10 cellular contexts compared by ENCODE assay signal in genomic region chr15:59965741-59966140, GRCh38. TPM values are rescaled to one million over a fixed set of nuclear protein-coding genes. Genes with fewer than 3 reads are reported as not detected.
"Had no signal": no experiment of that assay in that cellular context is flagged by ENCODE, and none has a peak within 500 bp of the region (broad histone marks: within the 10 kb centered on the region; RNA-seq: fewer than 3 reads in every experiment).

No MANE protein-coding gene starts in this region.

- H3K4me3 Mint-ChIP-seq: IgD-negative memory B cell had no signal

- H3K27ac Mint-ChIP-seq: IgD-negative memory B cell had no signal

- DNase-seq: GM23248, GOT3, H7, HCEC 1CT, KBM-7 had no signal

- H3K9ac ChIP-seq: GM23248 had no signal

- FAIRE-seq: HepG2 had no signal

- H3K4me3 ChIP-seq: GM23248 had no signal

- H2AFZ ChIP-seq: GM23248 had no signal

- H3K4me1 Mint-ChIP-seq: IgD-negative memory B cell had no signal

- ATAC-seq: HepG2 had no signal

- H3K27ac ChIP-seq: GM23248, HL-60 had no signal

RNA-seq across cellular contexts. Expression of gene FOXB1, which starts 38.4 kb away (rescaled TPM):
- total RNA-seq: GM23248, H4, HepG2, HT1080 had no signal
- polyA plus RNA-seq: GM23248, HepG2, IgD-negative memory B cell had no signal
